Comparison of ENCODE assay signal across 8 cellular contexts in genomic region chr19:43934055-43934984, GRCh38.
DNase-seq lines count a peak whose midpoint lies in the region; ATAC-seq and TF ChIP-seq lines count a peak whose summit lies in the region.

No MANE protein-coding gene starts in this region.

- peak overlapping the region; percentile 93 for H3K4me3 Mint-ChIP-seq in activated naive CD8-positive, alpha-beta T cell
- H3K4me3 Mint-ChIP-seq in stimulated activated effector memory CD8-positive, alpha-beta T cell treated with anti-CD3 and anti-CD28 coated beads, Interleukin-12 subunit alpha, Interleukin-12 subunit beta, amount 100 ng/mL, for 72 hours, result peak overlapping the region; percentile 88

- TF ChIP-seq CTCF in AG10803 (conservative IDR thresholded peaks at IDR 0.05; ENCODE audit: low read length), result peak; percentile 30

- H3K27ac Mint-ChIP-seq in activated naive CD8-positive, alpha-beta T cell, result peak overlapping the region; percentile 82
- H3K27ac Mint-ChIP-seq in stimulated activated effector memory CD8-positive, alpha-beta T cell treated with anti-CD3 and anti-CD28 coated beads, Interleukin-12 subunit alpha, Interleukin-12 subunit beta, amount 100 ng/mL, for 72 hours, result peak overlapping the region; percentile 88

- CTCF ChIA-PET in HEK293T (lab: Yijun Ruan, JAX), result interaction anchor here (1.3 kb wide), 1 partner anchor 17 kb away, joined by 3 read pairs; the partner anchor contains the start of gene ZNF221

- ATAC-seq in stimulated activated effector memory CD8-positive, alpha-beta T cell treated with anti-CD3 and anti-CD28 coated beads, Interleukin-12 subunit alpha, Interleukin-12 subunit beta, amount 100 ng/mL, for 72 hours, result no peak
- ATAC-seq in GM19324 (IDR thresholded peaks at IDR 0.05; ENCODE audit: low FRiP score, unreplicated experiment) (no peak), HG03097 (IDR thresholded peaks at IDR 0.05; ENCODE audit: low FRiP score, unreplicated experiment) (no peak), GM19397 (IDR thresholded peaks at IDR 0.05; ENCODE audit: unreplicated experiment) (no peak)

- H3K36me3 Mint-ChIP-seq in activated naive CD8-positive, alpha-beta T cell, result peaks cover 35% of the 10 kb centered on the region
- peaks cover 42% of the 10 kb centered on the region for H3K36me3 Mint-ChIP-seq in stimulated activated effector memory CD8-positive, alpha-beta T cell treated with anti-CD3 and anti-CD28 coated beads, Interleukin-12 subunit alpha, Interleukin-12 subunit beta, amount 100 ng/mL, for 72 hours

- POLR2A ChIA-PET in HEK293T (lab: Yijun Ruan, JAX), result interaction anchor here (0.9 to 2.2 kb wide), 6 partner anchors 9 to 107 kb away, joined by 3 to 23 read pairs (median 10); partner anchors contain the start of genes ZNF155, ZNF221 and ZNF283

- peaks cover 29% of the 10 kb centered on the region for H3K4me1 Mint-ChIP-seq in activated naive CD8-positive, alpha-beta T cell (ENCODE audit: low read depth)
- peaks cover 7% of the 10 kb centered on the region for H3K4me1 Mint-ChIP-seq in stimulated activated effector memory CD8-positive, alpha-beta T cell treated with anti-CD3 and anti-CD28 coated beads, Interleukin-12 subunit alpha, Interleukin-12 subunit beta, amount 100 ng/mL, for 72 hours

- no peaks in the 10 kb centered on the region for H3K9me3 ChIP-seq in iPS-18c (ENCODE audit: control insufficient read depth, insufficient read depth, low read length)

- peak overlapping the region; percentile 83 for H3K4me3 ChIP-seq in AG10803 (ENCODE audit: low read length)
- H3K4me3 ChIP-seq in iPS-18c (ENCODE audit: insufficient read depth, low read depth, low read length), result peak overlapping the region; percentile 73

- no peaks in the 10 kb centered on the region for H3K27me3 Mint-ChIP-seq in activated naive CD8-positive, alpha-beta T cell

- DNase-seq in AG10803 (ENCODE audit: low read depth) (peak; percentile 11), HEK293T (ENCODE audit: extremely low spot score) (peak; percentile 9)
- DNase-seq in stimulated activated effector memory CD8-positive, alpha-beta T cell treated with anti-CD3 and anti-CD28 coated beads, Interleukin-12 subunit alpha, Interleukin-12 subunit beta, amount 100 ng/mL, for 72 hours (ENCODE audit: low spot score in 2 of 2), result no peak

- no peaks in the 10 kb centered on the region for H3K9me3 Mint-ChIP-seq in activated naive CD8-positive, alpha-beta T cell (ENCODE audit: low read depth)
- no peaks in the 10 kb centered on the region for H3K9me3 Mint-ChIP-seq in stimulated activated effector memory CD8-positive, alpha-beta T cell treated with anti-CD3 and anti-CD28 coated beads, Interleukin-12 subunit alpha, Interleukin-12 subunit beta, amount 100 ng/mL, for 72 hours

TF ChIP-seq in HEK293T, 16 proteins besides CTCF, POLR2A, EP300 and RAD21:
- TF ChIP-seq PKNOX1 (IDR thresholded peaks at IDR 0.05) (no peak), FOXK2 (IDR thresholded peaks at IDR 0.05) (no peak), BHLHE40 (IDR thresholded peaks at IDR 0.05; ENCODE audit: borderline replicate concordance) (no peak), FOXA1 (IDR thresholded peaks at IDR 0.05) (no peak)

Comparison
In these comparisons a context has a peak if more than half of its experiments do, and no peak if none do; other contexts are left out.
1. DNase-seq: peak in AG10803 (single experiment) and HEK293T (single experiment); none in stimulated activated effector memory CD8-positive, alpha-beta T cell treated with anti-CD3 and anti-CD28 coated beads, Interleukin-12 subunit alpha, Interleukin-12 subunit beta, amount 100 ng/mL, for 72 hours (0 of 2).